8 cellular contexts compared by ENCODE assay signal in genomic region chr16:30444231-30445148, GRCh38. TPM values are rescaled to one million over a fixed set of nuclear protein-coding genes. Genes with fewer than 3 reads are reported as not detected.
DNase-seq lines count a peak whose midpoint lies in the region; ATAC-seq and TF ChIP-seq lines count a peak whose summit lies in the region.

No MANE protein-coding gene starts in this region.

- H3K27ac Mint-ChIP-seq in endothelial cell (ENCODE audit: unreplicated experiment) = peak overlapping the region; percentile 83

- no peaks in the 10 kb centered on the region for H3K9me3 Mint-ChIP-seq in endothelial cell (ENCODE audit: unreplicated experiment)

- H3K4me3 ChIP-seq in OCI-LY1 (ENCODE audit: low read depth, low read length, poor library complexity, severe bottlenecking) (peak overlapping the region; percentile 92), ovary (peak overlapping the region; percentile 84)

- intact Hi-C loops in ovary (cut with DNase I) = no loop called here

- peak; percentile 16 for DNase-seq in Caki2 (ENCODE audit: low read depth)
- DNase-seq in endothelial cell (ENCODE audit: low spot score) = no peak
- no peak for DNase-seq in ovary
- DNase-seq in NCI-H345 treated with DMSO at 0.1 percent for 48 hours (lab: John Stamatoyannopoulos, UW; ENCODE audit: unreplicated experiment) = no peak
- DNase-seq in stimulated activated CD4-positive, alpha-beta T cell treated with anti-CD3 and anti-CD28 coated beads, Interleukin-2, amount 100 ng/mL, for 24 hours = no peak
- DNase-seq in SKM-1 treated with dmso at 0.1 percent for 144 hours (lab: John Stamatoyannopoulos, UW; ENCODE audit: unreplicated experiment) = no peak

- H2AFZ ChIP-seq in OCI-LY1 (ENCODE audit: low read length) = no peak overlapping the region

- peaks cover 9% of the 10 kb centered on the region for H3K79me2 ChIP-seq in OCI-LY1 (ENCODE audit: insufficient read depth, low read length)

- no peak for TF ChIP-seq CTCF in OCI-LY1 (IDR thresholded peaks at IDR 0.05; ENCODE audit: low read length)
- TF ChIP-seq CTCF in endothelial cell (IDR thresholded peaks at IDR 0.05; ENCODE audit: unreplicated experiment) = no peak
- TF ChIP-seq CTCF in ovary (IDR thresholded peaks at IDR 0.05) = no peak

- peaks cover 18% of the 10 kb centered on the region for H3K4me1 Mint-ChIP-seq in endothelial cell (ENCODE audit: unreplicated experiment)

- H3K27ac ChIP-seq in OCI-LY1 (ENCODE audit: low read depth, low read length, poor library complexity, severe bottlenecking) (peak overlapping the region; percentile 65), ovary (no peak overlapping the region)

- peaks cover 10% of the 10 kb centered on the region for H3K36me3 Mint-ChIP-seq in endothelial cell (ENCODE audit: low read depth, unreplicated experiment)

- no peaks in the 10 kb centered on the region for H4K20me1 ChIP-seq in OCI-LY1 (ENCODE audit: insufficient read depth, low read length)

- no peaks in the 10 kb centered on the region; the same call in 1 of the 2 replicates for H3F3A ChIP-seq in OCI-LY1 (ENCODE audit: insufficient read depth, low read length)

- in situ Hi-C loops in Caki2 (cut with HindIII; ENCODE audit: low pct_unique_long_range_greater_than_20kb, low sequenced_read_pairs) = loop anchor here (10.0 kb wide), 1 partner anchor 70 kb away; no protein-coding TSS in a partner anchor

- ATAC-seq in GM21737 (IDR thresholded peaks at IDR 0.05; ENCODE audit: unreplicated experiment) = no peak

- H3K27me3 Mint-ChIP-seq in endothelial cell (ENCODE audit: unreplicated experiment) = peaks cover 8% of the 10 kb centered on the region

- H3K4me2 ChIP-seq in OCI-LY1 (ENCODE audit: low read length) = peak overlapping the region; percentile 84

- WGBS in ovary, 3 donors = 92 to 94% (median 93%) methylated on average over 29 of the region's 29 CpGs

- H3K9me3 ChIP-seq in OCI-LY1 (ENCODE audit: low read length) (peaks cover 8% of the 10 kb centered on the region; the same call in 1 of the 2 replicates), ovary (no peaks in the 10 kb centered on the region)

- peaks cover 40% of the 10 kb centered on the region for H3K4me1 ChIP-seq in OCI-LY1 (ENCODE audit: insufficient read depth, low read length, severe bottlenecking)
- H3K4me1 ChIP-seq in ovary (ENCODE audit: insufficient read depth) = peaks cover 5% of the 10 kb centered on the region

- no peak for TF ChIP-seq EP300 in ovary (IDR thresholded peaks at IDR 0.05)

- H3K36me3 ChIP-seq in OCI-LY1 (ENCODE audit: insufficient read depth, low read length) (peaks cover 25% of the 10 kb centered on the region), ovary (no peaks in the 10 kb centered on the region)

- H3K9ac ChIP-seq in OCI-LY1 (ENCODE audit: low read length) = peak overlapping the region; percentile 95

- TF ChIP-seq POLR2A in ovary (IDR thresholded peaks at IDR 0.05) = no peak

- H3K27me3 ChIP-seq in OCI-LY1 (ENCODE audit: insufficient read depth, low read length) (no peaks in the 10 kb centered on the region), ovary (no peaks in the 10 kb centered on the region)

- H3K4me3 Mint-ChIP-seq in endothelial cell (ENCODE audit: unreplicated experiment) = peak overlapping the region; percentile 86

- no peaks in the 10 kb centered on the region for H3K9me2 ChIP-seq in OCI-LY1 (ENCODE audit: low read depth, low read length)

RNA-seq across cellular contexts. Expression of gene SEPHS2, which starts 1.2 kb away (rescaled TPM):
- 116 and 127 TPM in 2 replicates for total RNA-seq in Caki2 (2014; rRNA removed; shearing (Covaris generic); ENCODE audit: low replicate concordance)
- 43.1 TPM for total RNA-seq in endothelial cell (ENCODE audit: unreplicated experiment)
- 10 to 100 TPM; 13.1 to 38.9 (median 25.6) TPM for total RNA-seq in ovary
- 10 to 100 TPM; 19.3 to 37.1 TPM for polyA plus RNA-seq in ovary

RNA-seq across cellular contexts. Expression of gene DCTPP1, which starts 14.7 kb away (rescaled TPM):
- total RNA-seq in Caki2 (2014; rRNA removed; shearing (Covaris generic); ENCODE audit: low replicate concordance) = 161 and 164 TPM in 2 replicates
- total RNA-seq in endothelial cell (ENCODE audit: unreplicated experiment) = 61.1 TPM
- 10 to 100 TPM; 13.2 to 34.4 (median 22.9) TPM for total RNA-seq in ovary
- polyA plus RNA-seq in ovary = 10 to 100 TPM; 16.3 to 20.3 TPM

RNA-seq across cellular contexts. Expression of gene ITGAL, which starts 28.1 kb away (rescaled TPM):
- total RNA-seq in Caki2 (2014; rRNA removed; shearing (Covaris generic); ENCODE audit: low replicate concordance) = not detected in 2 replicates
- total RNA-seq in endothelial cell (ENCODE audit: unreplicated experiment) (not detected), ovary (1 to 10 TPM in 6 of 7 donors, under 1 TPM in 1; 0.95 to 2.9 (median 2.0) TPM)
- polyA plus RNA-seq in ovary = 10 to 100 TPM in 1 of 2 donors, under 1 TPM in 1; 0.90 to 13.1 TPM

RNA-seq across cellular contexts. Expression of gene ZNF771, which starts 37.1 kb away (rescaled TPM):
- 13.2 and 35.7 TPM in 2 replicates for total RNA-seq in Caki2 (2014; rRNA removed; shearing (Covaris generic); ENCODE audit: low replicate concordance)
- total RNA-seq in endothelial cell (ENCODE audit: unreplicated experiment) = 16.3 TPM
- total RNA-seq in ovary = 10 to 100 TPM; 12.4 to 33.3 (median 18.7) TPM
- 10 to 100 TPM in 1 of 2 donors, 1 to 10 TPM in 1; 4.1 to 12.8 TPM for polyA plus RNA-seq in ovary

RNA-seq across cellular contexts. Expression of gene ZNF48, which starts 49.3 kb away (rescaled TPM):
- total RNA-seq in Caki2 (2014; rRNA removed; shearing (Covaris generic); ENCODE audit: low replicate concordance) = 34.6 and 35.6 TPM in 2 replicates
- total RNA-seq in endothelial cell (ENCODE audit: unreplicated experiment) = 40.4 TPM
- 1 to 10 TPM; 6.2 to 9.8 (median 6.7) TPM for total RNA-seq in ovary
- 1 to 10 TPM; 2.7 to 4.8 TPM for polyA plus RNA-seq in ovary
